In the genomic region with DNA sequence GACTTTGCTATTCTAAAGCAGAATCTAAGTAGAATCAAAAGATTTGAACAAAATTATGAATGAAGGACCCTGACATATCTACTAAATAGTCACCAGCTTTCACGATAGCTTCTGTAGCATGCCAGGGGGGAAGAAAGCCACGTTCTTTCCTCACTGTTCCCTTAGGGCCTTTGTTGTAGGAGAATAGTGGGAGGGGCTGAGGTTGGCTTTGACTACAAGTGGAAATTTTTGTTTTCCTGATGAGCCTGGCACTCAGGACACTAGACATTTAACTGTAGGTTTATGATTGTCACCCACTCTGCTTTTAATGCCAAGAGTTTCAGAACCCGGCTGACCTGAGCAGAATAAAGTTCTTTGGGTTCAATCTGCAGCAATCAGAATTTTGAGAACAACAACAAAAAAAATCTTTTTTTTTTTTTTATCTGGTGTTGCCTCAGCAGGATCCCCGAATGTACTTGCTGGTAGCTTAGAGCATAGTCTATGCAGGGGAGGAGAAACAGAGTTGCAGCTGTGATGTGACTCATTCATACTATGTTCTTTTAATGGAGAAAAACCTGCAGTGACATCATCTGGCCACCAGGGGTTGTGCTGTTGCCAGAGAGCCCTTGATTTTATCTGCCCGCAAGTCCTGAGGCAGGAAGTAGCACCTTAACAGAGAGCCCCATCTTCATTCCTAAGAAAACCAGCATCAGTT, we compare ENCODE assay signal across 9 cellular contexts. TPM values are rescaled to one million over a fixed set of nuclear protein-coding genes. Genes with fewer than 3 reads are reported as not detected.
DNase-seq lines count a peak whose midpoint lies in the region; ATAC-seq and TF ChIP-seq lines count a peak whose summit lies in the region.
"Had no signal": no experiment of that assay in that cellular context is flagged by ENCODE, and none has a peak within 500 bp of the region (broad histone marks: within the 10 kb centered on the region; RNA-seq: fewer than 3 reads in every experiment).

No MANE protein-coding gene starts in this region.

- peaks cover 20% of the 10 kb centered on the region for H3K27me3 Mint-ChIP-seq in central memory CD8-positive, alpha-beta T cell

- DNase-seq in ACHN = peak; percentile 84
- peak; percentile 77 for DNase-seq in NCI-H146 treated with DMSO at 0.1 percent for 48 hours (lab: John Stamatoyannopoulos, UW; ENCODE audit: unreplicated experiment)
- DNase-seq in central memory CD8-positive, alpha-beta T cell (ENCODE audit: low spot score in 2 of 2) = peak; percentile 16 to 17
- DNase-seq in stimulated activated CD8-positive, alpha-beta memory T cell treated with anti-CD3 and anti-CD28 coated beads, Interleukin-15, amount 100 ng/mL, for 48 hours (ENCODE audit: low read depth in 2 of 2) = peak; percentile 8 to 19

- H3K27ac ChIP-seq in VCaP (no peak overlapping the region), liver (ENCODE audit: low read depth in 1 of 2, low read length in 2 of 2) (no peak overlapping the region)

- no peaks in the 10 kb centered on the region for H3K36me3 ChIP-seq in liver (ENCODE audit: control insufficient read depth in 4 of 4, insufficient read depth in 3 of 4, low read depth in 1 of 4, low read length in 3 of 4)

- no peaks in the 10 kb centered on the region for H3K9me3 Mint-ChIP-seq in central memory CD8-positive, alpha-beta T cell
- H3K9me3 Mint-ChIP-seq: IgD-negative memory B cell had no signal

- in situ Hi-C loops in ACHN (cut with HindIII; ENCODE audit: low pct_ligation_motif_present, low pct_unique_long_range_greater_than_20kb, low sequenced_read_pairs) = no loop called here

- TF ChIP-seq RAD21 in liver (IDR thresholded peaks at IDR 0.05) = peak; percentile 49 to 72

- H3K4me1 ChIP-seq in liver (ENCODE audit: control insufficient read depth in 4 of 4, insufficient read depth in 4 of 4, low read length in 3 of 4) = peaks cover 0 to 2% (median 0%) of the 10 kb centered on the region in 4 donors

- 72% methylated on average over 5 of the region's 5 CpGs for WGBS in liver

- H3K27ac Mint-ChIP-seq in central memory CD8-positive, alpha-beta T cell (ENCODE audit: low read depth) = no peak overlapping the region
- H3K27ac Mint-ChIP-seq: IgD-negative memory B cell had no signal

- no peak overlapping the region for H3K4me3 Mint-ChIP-seq in central memory CD8-positive, alpha-beta T cell
- H3K4me3 Mint-ChIP-seq: IgD-negative memory B cell had no signal

- peak; percentile 54 for TF ChIP-seq CTCF in VCaP (conservative IDR thresholded peaks at IDR 0.05)
- TF ChIP-seq CTCF in liver (IDR thresholded peaks at IDR 0.05; ENCODE audit: low read depth, low read length, missing input control) = peak; percentile 54

- H3K4me3 ChIP-seq in liver (ENCODE audit: low read depth in 1 of 3, low read length in 3 of 3) = no peak overlapping the region

- no peak overlapping the region for H3K9ac ChIP-seq in liver (ENCODE audit: low read depth in 1 of 2, low read length in 2 of 2)

- H3K36me3 Mint-ChIP-seq in central memory CD8-positive, alpha-beta T cell (ENCODE audit: insufficient read depth) = no peaks in the 10 kb centered on the region
- H3K36me3 Mint-ChIP-seq: IgD-negative memory B cell had no signal

- no peaks in the 10 kb centered on the region for H3K9me3 ChIP-seq in liver (ENCODE audit: control insufficient read depth in 4 of 4, low read length in 3 of 4)

- peak; percentile 95 for ATAC-seq in GM18498 (IDR thresholded peaks at IDR 0.05; ENCODE audit: unreplicated experiment)
- peak; percentile 97 for ATAC-seq in HG02852 (IDR thresholded peaks at IDR 0.05; ENCODE audit: unreplicated experiment)
- ATAC-seq in central memory CD8-positive, alpha-beta T cell (replicated peaks; ENCODE audit: extremely low read depth, poor library complexity, severe bottlenecking) = peak; percentile 60

- peaks cover 5% of the 10 kb centered on the region for H3K4me1 Mint-ChIP-seq in central memory CD8-positive, alpha-beta T cell

- no peaks in the 10 kb centered on the region for H3K27me3 ChIP-seq in liver (ENCODE audit: control insufficient read depth in 4 of 4, insufficient read depth in 4 of 4, low read length in 3 of 4)

TF ChIP-seq in liver, 16 proteins besides CTCF, POLR2A, EP300 and RAD21:
- peak in 1 of 2 donors; percentile 62 for TF ChIP-seq JUND (IDR thresholded peaks at IDR 0.05)
- TF ChIP-seq FOXA2 (IDR thresholded peaks at IDR 0.05) = no peak
TF ChIP-seq in liver: peak in this region for 1.

RNA-seq across cellular contexts. Expression of a gene that starts 38.5 kb away (rescaled TPM):
- 10 to 100 TPM in 1 of 2 donors, 1 to 10 TPM in 1; 8.9 to 49.7 TPM for total RNA-seq in liver
- polyA plus RNA-seq in liver = 10 to 100 TPM; 63.5 to 66.4 TPM
- polyA plus RNA-seq: IgD-negative memory B cell had no signal

Comparison
In these comparisons a context has a peak if more than half of its experiments do, and no peak if none do; other contexts are left out.
1. DNase-seq: peak in every context shown above with its lines; median percentile 84 in ACHN; 77 in NCI-H146 treated with DMSO at 0.1 percent for 48 hours; 16 in central memory CD8-positive, alpha-beta T cell; 14 in stimulated activated CD8-positive, alpha-beta memory T cell treated with anti-CD3 and anti-CD28 coated beads, Interleukin-15, amount 100 ng/mL, for 48 hours.